ENCODE assay signal across 28 cellular contexts in genomic region chr12:75935544-75936242, GRCh38.
DNase-seq lines count a peak whose midpoint lies in the region; ATAC-seq, FAIRE-seq and TF ChIP-seq lines count a peak whose summit lies in the region.
"Had no signal": no experiment of that assay in that cellular context is flagged by ENCODE, and none has a peak within 500 bp of the region (broad histone marks: within the 10 kb centered on the region; RNA-seq: fewer than 3 reads in every experiment).

No MANE protein-coding gene starts in this region.

- H2BK120ac ChIP-seq in mesenchymal stem cell (ENCODE audit: low read depth, low read length), result no peak overlapping the region

- no peak overlapping the region for H2BK5ac ChIP-seq in mesenchymal stem cell (ENCODE audit: low read depth, low read length, poor library complexity, severe bottlenecking)

- no TSS peak for BruUV-seq in Panc1 (replicated peaks; lab: Mats Ljungman, UMichigan)

- H3K9ac ChIP-seq in mesenchymal stem cell (ENCODE audit: low read length), result no peak overlapping the region

- H3K27me3 ChIP-seq in Panc1 (ENCODE audit: control insufficient read depth, insufficient read depth, low read length) (no peaks in the 10 kb centered on the region), mesenchymal stem cell (ENCODE audit: control insufficient read depth in 1 of 2, insufficient read depth in 1 of 2, low read length in 2 of 2) (no peaks in the 10 kb centered on the region), breast epithelium (no peaks in the 10 kb centered on the region)
- H3K27me3 ChIP-seq: brain microvascular endothelial cell, gastrocnemius medialis, MG63, tibial nerve had no signal

- H2BK15ac ChIP-seq in mesenchymal stem cell (ENCODE audit: low read depth, poor library complexity, severe bottlenecking), result no peak overlapping the region

- TF ChIP-seq CTCF in Panc1 (IDR thresholded peaks at IDR 0.05) (no peak), breast epithelium (IDR thresholded peaks at IDR 0.05) (no peak), D721Med (IDR thresholded peaks at IDR 0.05; ENCODE audit: insufficient read depth, missing control alignments) (no peak)

- H3K4me3 Mint-ChIP-seq in T-helper 1 cell treated with Interleukin-12 subunit alpha and Interleukin-12 subunit beta and Interleukin-4 antibody, amounts not matched to agents 30 μg/mL and 1 μg/mL, for 36 hours, result no peak overlapping the region
- H3K4me3 Mint-ChIP-seq in activated naive CD8-positive, alpha-beta T cell treated with anti-CD3 and anti-CD28 coated beads, Interleukin-2, amount 50 U/mL, for 24 hours, result no peak overlapping the region
- H3K4me3 Mint-ChIP-seq: activated B cell treated with CpG ODN at 0.5 μM for 24 hours had no signal

- peaks cover 18% of the 10 kb centered on the region for H3K4me1 Mint-ChIP-seq in T-helper 1 cell treated with Interleukin-12 subunit alpha and Interleukin-12 subunit beta and Interleukin-4 antibody, amounts not matched to agents 30 μg/mL and 1 μg/mL, for 36 hours (ENCODE audit: low read depth)
- peaks cover 38% of the 10 kb centered on the region for H3K4me1 Mint-ChIP-seq in activated naive CD8-positive, alpha-beta T cell treated with anti-CD3 and anti-CD28 coated beads, Interleukin-2, amount 50 U/mL, for 24 hours

- peak overlapping the region; percentile 14 for H2AK5ac ChIP-seq in mesenchymal stem cell (ENCODE audit: low read length, severe bottlenecking)

- in situ Hi-C loops in Panc1 (cut with HindIII; ENCODE audit: low pct_unique_long_range_greater_than_20kb, low sequenced_read_pairs), result no loop called here

- intact Hi-C loops in Panc1 (cut with micrococcal nuclease; ENCODE audit: unreplicated experiment), result no loop called here
- intact Hi-C loops in breast epithelium (cut with DNase I; ENCODE audit: low total_unique reads), result no loop called here

- H3K4me2 ChIP-seq in mesenchymal stem cell (ENCODE audit: low read length, poor library complexity, severe bottlenecking), result no peak overlapping the region

- no peaks in the 10 kb centered on the region for H3K79me1 ChIP-seq in mesenchymal stem cell (replicated peaks; ENCODE audit: low read length, poor library complexity, severe bottlenecking)

- H3K9me3 ChIP-seq in Panc1 (ENCODE audit: control insufficient read depth, insufficient read depth, low read depth, low read length) (peaks cover 8% of the 10 kb centered on the region; the same call in 1 of the 2 replicates), mesenchymal stem cell (ENCODE audit: control insufficient read depth, low read length) (no peaks in the 10 kb centered on the region), breast epithelium (no peaks in the 10 kb centered on the region)
- H3K9me3 ChIP-seq: gastrocnemius medialis, tibial nerve had no signal

- no peaks in the 10 kb centered on the region for H3K9me3 Mint-ChIP-seq in T-helper 1 cell treated with Interleukin-12 subunit alpha and Interleukin-12 subunit beta and Interleukin-4 antibody, amounts not matched to agents 30 μg/mL and 1 μg/mL, for 36 hours
- no peaks in the 10 kb centered on the region for H3K9me3 Mint-ChIP-seq in activated naive CD8-positive, alpha-beta T cell treated with anti-CD3 and anti-CD28 coated beads, Interleukin-2, amount 50 U/mL, for 24 hours
- H3K9me3 Mint-ChIP-seq: activated B cell treated with CpG ODN at 0.5 μM for 24 hours; natural killer cell treated with Interleukin-12 subunit alpha and Interleukin-12 subunit beta and Interleukin-15 and Interleukin-18, amount 100 ng/mL, for 72 hours had no signal

- WGBS in mesenchymal stem cell, result 98% methylated on average over 3 of the region's 3 CpGs

- H3K36me3 Mint-ChIP-seq in T-helper 1 cell treated with Interleukin-12 subunit alpha and Interleukin-12 subunit beta and Interleukin-4 antibody, amounts not matched to agents 30 μg/mL and 1 μg/mL, for 36 hours (ENCODE audit: low read depth), result peaks cover 1% of the 10 kb centered on the region
- H3K36me3 Mint-ChIP-seq in activated naive CD8-positive, alpha-beta T cell treated with anti-CD3 and anti-CD28 coated beads, Interleukin-2, amount 50 U/mL, for 24 hours (ENCODE audit: low read depth), result peaks cover 5% of the 10 kb centered on the region
- H3K36me3 Mint-ChIP-seq: natural killer cell treated with Interleukin-12 subunit alpha and Interleukin-12 subunit beta and Interleukin-15 and Interleukin-18, amount 100 ng/mL, for 72 hours had no signal

- peak overlapping the region in 1 of 2 experiments; percentile 77 for H2BK12ac ChIP-seq in mesenchymal stem cell (ENCODE audit: low read length in 2 of 2)

- H2AFZ ChIP-seq in mesenchymal stem cell (ENCODE audit: low read depth, low read length), result no peak overlapping the region

- H3K4me3 ChIP-seq in Panc1 (ENCODE audit: low read depth in 2 of 2, low read length in 2 of 2), result no peak overlapping the region
- no peak overlapping the region for H3K4me3 ChIP-seq in mesenchymal stem cell (ENCODE audit: insufficient read depth in 1 of 2, low read depth in 1 of 2, low read length in 2 of 2)
- no peak overlapping the region for H3K4me3 ChIP-seq in breast epithelium
- H3K4me3 ChIP-seq: gastrocnemius medialis, lung, MG63, tibial nerve had no signal

- no peaks in the 10 kb centered on the region; the same call in 1 of the 2 replicates for H3K4me1 ChIP-seq in Panc1 (ENCODE audit: control insufficient read depth, insufficient read depth, low read length)
- H3K4me1 ChIP-seq in mesenchymal stem cell (ENCODE audit: control insufficient read depth, insufficient read depth, low read depth, low read length), result peaks cover 3% of the 10 kb centered on the region
- no peaks in the 10 kb centered on the region for H3K4me1 ChIP-seq in breast epithelium

- H3K14ac ChIP-seq in mesenchymal stem cell (ENCODE audit: low read length in 2 of 2), result no peak overlapping the region

- no peak overlapping the region for H4K8ac ChIP-seq in mesenchymal stem cell (ENCODE audit: low read length)

- CTCF ChIA-PET in Panc1 (lab: Charles Lee), result no interaction called here

- no peak; the same call in 1 of the 2 replicates for ATAC-seq in Panc1
- no peak for ATAC-seq in activated naive CD8-positive, alpha-beta T cell treated with anti-CD3 and anti-CD28 coated beads, Interleukin-2, amount 50 U/mL, for 24 hours
- ATAC-seq in GM18511 (IDR thresholded peaks at IDR 0.05; ENCODE audit: unreplicated experiment), result no peak
- ATAC-seq: gastrocnemius medialis had no signal

- peak overlapping the region; percentile 64 for H3K27ac Mint-ChIP-seq in T-helper 1 cell treated with Interleukin-12 subunit alpha and Interleukin-12 subunit beta and Interleukin-4 antibody, amounts not matched to agents 30 μg/mL and 1 μg/mL, for 36 hours
- H3K27ac Mint-ChIP-seq in activated naive CD8-positive, alpha-beta T cell treated with anti-CD3 and anti-CD28 coated beads, Interleukin-2, amount 50 U/mL, for 24 hours, result peak overlapping the region; percentile 46
- H3K27ac Mint-ChIP-seq: activated B cell treated with CpG ODN at 0.5 μM for 24 hours; natural killer cell treated with Interleukin-12 subunit alpha and Interleukin-12 subunit beta and Interleukin-15 and Interleukin-18, amount 100 ng/mL, for 72 hours had no signal

- no peaks in the 10 kb centered on the region for H3K36me3 ChIP-seq in Panc1 (ENCODE audit: control insufficient read depth, insufficient read depth, low read length)
- no peaks in the 10 kb centered on the region for H3K36me3 ChIP-seq in mesenchymal stem cell (ENCODE audit: control insufficient read depth in 1 of 2, insufficient read depth in 2 of 2, low read depth in 1 of 2, low read length in 2 of 2)
- H3K36me3 ChIP-seq in breast epithelium, result no peaks in the 10 kb centered on the region
- H3K36me3 ChIP-seq: brain microvascular endothelial cell, gastrocnemius medialis, MG63, tibial nerve had no signal

- no peak for FAIRE-seq in D721Med (lab: Jason Lieb, UNC)
- FAIRE-seq: endometrium, G401.6 had no signal

- no peaks in the 10 kb centered on the region for H3K27me3 Mint-ChIP-seq in T-helper 1 cell treated with Interleukin-12 subunit alpha and Interleukin-12 subunit beta and Interleukin-4 antibody, amounts not matched to agents 30 μg/mL and 1 μg/mL, for 36 hours (ENCODE audit: low read depth)
- H3K27me3 Mint-ChIP-seq in activated naive CD8-positive, alpha-beta T cell treated with anti-CD3 and anti-CD28 coated beads, Interleukin-2, amount 50 U/mL, for 24 hours, result peaks cover 7% of the 10 kb centered on the region
- H3K27me3 Mint-ChIP-seq: natural killer cell treated with Interleukin-12 subunit alpha and Interleukin-12 subunit beta and Interleukin-15 and Interleukin-18, amount 100 ng/mL, for 72 hours had no signal

- POLR2A ChIA-PET in Panc1 (lab: Charles Lee), result no interaction called here

- TF ChIP-seq POLR2A in breast epithelium (IDR thresholded peaks at IDR 0.05), result no peak

- DNase-seq in T-helper 1 cell, result no peak
- DNase-seq in Panc1 (ENCODE audit: low read depth, low spot score), result no peak
- no peak for DNase-seq in activated naive CD8-positive, alpha-beta T cell treated with anti-CD3 and anti-CD28 coated beads, Interleukin-2, amount 50 U/mL, for 24 hours
- DNase-seq in mesenchymal stem cell, result no peak
- DNase-seq in breast epithelium (ENCODE audit: low spot score in 2 of 2), result no peak
- no peak for DNase-seq in D721Med (ENCODE audit: insufficient read length, low spot score)
- DNase-seq: activated B cell treated with CpG ODN at 0.5 μM for 24 hours; activated CD4-positive, alpha-beta T cell treated with anti-CD3 and anti-CD28 coated beads, Interleukin-2, amount 50 U/mL, for 48 hours; C1 segment of cervical spinal cord; COR-L47; DMS79; gastrocnemius medialis; MG63; NCI-H1105; NCI-H187; NCI-H2171; occipital lobe; stimulated activated CD4-positive, alpha-beta T cell treated with anti-CD3 and anti-CD28 coated beads, Interleukin-4, amount 100 ng/mL, for 1 hour; SW 1271 had no signal

- H3K4ac ChIP-seq in mesenchymal stem cell (ENCODE audit: low read depth in 1 of 2, low read length in 2 of 2), result peak overlapping the region in 1 of 2 experiments; percentile 24

- H3K27ac ChIP-seq in Panc1 (ENCODE audit: low read length), result peak overlapping the region; percentile 74; the same call in 1 of the 2 replicates
- no peak overlapping the region for H3K27ac ChIP-seq in mesenchymal stem cell (ENCODE audit: low read length, poor library complexity, severe bottlenecking)
- no peak overlapping the region for H3K27ac ChIP-seq in breast epithelium
- H3K27ac ChIP-seq: 22Rv1, gastrocnemius medialis, tibial nerve had no signal

- H4K91ac ChIP-seq in mesenchymal stem cell (ENCODE audit: low read length), result no peak overlapping the region

- H3K23ac ChIP-seq in mesenchymal stem cell (ENCODE audit: low read length in 2 of 2), result no peak overlapping the region

- peak overlapping the region in 1 of 2 experiments; percentile 88 for H3K18ac ChIP-seq in mesenchymal stem cell (ENCODE audit: low read depth in 1 of 2, low read length in 2 of 2)
